Comparison of ENCODE assay signal across 35 cellular contexts in genomic region chr13:44342741-44343140, GRCh38.
"Had no signal": no experiment of that assay in that cellular context is flagged by ENCODE, and none has a peak within 500 bp of the region (broad histone marks: within the 10 kb centered on the region; RNA-seq: fewer than 3 reads in every experiment).

No MANE protein-coding gene starts in this region.

- H3K27ac ChIP-seq: KMS-11 had no signal

- H3K9ac ChIP-seq: KMS-11 had no signal

- DNase-seq: Karpas-422, Kasumi-1, KG1, MG63, MM.1S, MV-4-11, NCI-H1048, NCI-H1092, NCI-H1092 treated with DMSO at 0.1 percent for 48 hours, NCI-H1105, NCI-H1105 treated with DMSO at 0.1 percent for 48 hours, NCI-H1417, NCI-H1417 treated with DMSO at 0.1 percent for 48 hours, NCI-H1436, NCI-H1436 treated with DMSO at 0.1 percent for 48 hours, NCI-H146, NCI-H1694, NCI-H1694 treated with DMSO at 0.1 percent for 48 hours, NCI-H187, NCI-H187 treated with DMSO at 0.1 percent for 48 hours, NCI-H1930, NCI-H2029, NCI-H2029 treated with DMSO at 0.1 percent for 48 hours, NCI-H2081, NCI-H2081 treated with DMSO at 0.1 percent for 48 hours, NCI-H2107, NCI-H2171, NCI-H2171 treated with DMSO at 0.1 percent for 48 hours, NCI-H2227 treated with DMSO at 0.1 percent for 48 hours, NCI-H226, NCI-H345, NCI-H446, NCI-H446 treated with DMSO at 0.1 percent for 48 hours, NCI-H510A had no signal

- H3K27me3 ChIP-seq: MG63 had no signal

- H3K36me3 ChIP-seq: MG63 had no signal

- H3K4me2 ChIP-seq: KMS-11 had no signal

- H3K4me3 ChIP-seq: MG63 had no signal
